Comparison of ENCODE assay signal across 8 cellular contexts in the genomic region with DNA sequence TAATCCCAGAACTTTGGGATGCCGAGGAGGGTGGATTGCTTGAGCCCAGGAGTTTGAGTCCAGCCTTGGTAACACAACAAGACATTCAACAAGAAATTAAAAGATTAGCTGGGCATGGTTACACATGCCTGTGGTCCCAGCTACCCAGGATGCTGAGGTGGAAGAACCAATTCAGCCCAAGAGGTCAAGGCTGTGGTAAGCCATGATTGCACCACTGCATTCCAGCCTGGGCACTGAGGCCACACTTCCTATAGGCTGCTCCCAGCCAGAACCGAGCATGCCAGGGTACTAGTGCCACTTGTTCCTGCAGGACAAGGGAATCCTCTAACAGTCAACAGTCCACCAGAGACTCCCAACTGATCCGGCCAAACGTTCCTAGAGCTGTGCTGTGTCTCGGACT. TPM values are rescaled to one million over a fixed set of nuclear protein-coding genes. Genes with fewer than 3 reads are reported as not detected.
DNase-seq lines count a peak whose midpoint lies in the region; ATAC-seq and TF ChIP-seq lines count a peak whose summit lies in the region.
"Not testable (repeated sequence)": the region's sequence is repeated elsewhere in the genome, so short reads cannot be mapped to it uniquely, and the experiment has no call there.

No MANE protein-coding gene starts in this region.

- DNase-seq in A172 (ENCODE audit: low spot score) = peak; percentile 83
- peak; percentile 3 for DNase-seq in GM04504 (ENCODE audit: low read depth)
- DNase-seq in HS-5 (ENCODE audit: low read depth) = peak; percentile 20
- DNase-seq in Panc1 (ENCODE audit: low read depth, low spot score) = not testable (repeated sequence)
- peak; percentile 25 for DNase-seq in adipocyte (ENCODE audit: low read depth)
- DNase-seq in choroid plexus epithelial cell (ENCODE audit: low read depth) = peak; percentile 70
- peak; percentile 52 for DNase-seq in fibroblast of villous mesenchyme (ENCODE audit: low read depth)
- peak; percentile 84 for DNase-seq in myocyte (ENCODE audit: low read depth)

- H3K27ac ChIP-seq in Panc1 (ENCODE audit: low read length) = not testable (repeated sequence)

- in situ Hi-C loops in Panc1 (cut with HindIII; ENCODE audit: low pct_unique_long_range_greater_than_20kb, low sequenced_read_pairs) = not testable (repeated sequence)

- not testable (repeated sequence) for H3K4me3 ChIP-seq in Panc1 (ENCODE audit: low read depth in 2 of 2, low read length in 2 of 2); adipocyte (ENCODE audit: low read length); choroid plexus epithelial cell (ENCODE audit: low read depth, low read length); fibroblast of villous mesenchyme (ENCODE audit: low read depth, low read length)

- not testable (repeated sequence) for H3K4me1 ChIP-seq in Panc1 (ENCODE audit: control insufficient read depth, insufficient read depth, low read length); adipocyte (ENCODE audit: control insufficient read depth, insufficient read depth, low read length)

- CTCF ChIA-PET in Panc1 (lab: Charles Lee) = not testable (repeated sequence)

- POLR2A ChIA-PET in Panc1 (lab: Charles Lee) = not testable (repeated sequence)

- H3K27me3 ChIP-seq in Panc1 (ENCODE audit: control insufficient read depth, insufficient read depth, low read length); adipocyte (replicated peaks; ENCODE audit: control insufficient read depth, insufficient read depth, low read length): not testable (repeated sequence)

- ATAC-seq in Panc1 = peak; percentile 30; the same call in 1 of the 2 replicates

- H3K36me3 ChIP-seq in Panc1 (ENCODE audit: control insufficient read depth, insufficient read depth, low read length); adipocyte (ENCODE audit: control insufficient read depth, insufficient read depth, low read length, severe bottlenecking): not testable (repeated sequence)

- not testable (repeated sequence) for BruUV-seq in Panc1 (replicated peaks; lab: Mats Ljungman, UMichigan)

- TF ChIP-seq CTCF in Panc1 (IDR thresholded peaks at IDR 0.05); choroid plexus epithelial cell (conservative IDR thresholded peaks at IDR 0.05; ENCODE audit: low read depth, low read length); fibroblast of villous mesenchyme (IDR thresholded peaks at IDR 0.05; ENCODE audit: insufficient read depth, low read depth, low read length): not testable (repeated sequence)

- H3K9me3 ChIP-seq in Panc1 (ENCODE audit: control insufficient read depth, insufficient read depth, low read depth, low read length); adipocyte (ENCODE audit: control insufficient read depth, low read length): not testable (repeated sequence)

- not testable (repeated sequence) for H3K9ac ChIP-seq in adipocyte (ENCODE audit: low read length)

- intact Hi-C loops in Panc1 (cut with micrococcal nuclease; ENCODE audit: unreplicated experiment) = not testable (repeated sequence)

RNA-seq across cellular contexts. Expression of gene AGAP4, which starts 43.7 kb away (rescaled TPM):
- total RNA-seq in A172 (2014; rRNA removed; shearing (Covaris generic)) = 3.2 and 10.5 TPM in 2 replicates
- 18.1 TPM for total RNA-seq in Panc1 (2021; ENCODE audit: unreplicated experiment)
- 12.5 TPM for polyA plus RNA-seq in Panc1 (2012; ENCODE audit: insufficient read length)
- total RNA-seq in fibroblast of villous mesenchyme = 3.5 and 7.8 TPM in 2 replicates
- total RNA-seq in myocyte = 4.7 and 4.9 TPM in 2 replicates
- polyA plus RNA-seq in myocyte (2012) = 10.2 TPM
